Comparison of ENCODE assay signal across 21 cellular contexts in the genomic region with DNA sequence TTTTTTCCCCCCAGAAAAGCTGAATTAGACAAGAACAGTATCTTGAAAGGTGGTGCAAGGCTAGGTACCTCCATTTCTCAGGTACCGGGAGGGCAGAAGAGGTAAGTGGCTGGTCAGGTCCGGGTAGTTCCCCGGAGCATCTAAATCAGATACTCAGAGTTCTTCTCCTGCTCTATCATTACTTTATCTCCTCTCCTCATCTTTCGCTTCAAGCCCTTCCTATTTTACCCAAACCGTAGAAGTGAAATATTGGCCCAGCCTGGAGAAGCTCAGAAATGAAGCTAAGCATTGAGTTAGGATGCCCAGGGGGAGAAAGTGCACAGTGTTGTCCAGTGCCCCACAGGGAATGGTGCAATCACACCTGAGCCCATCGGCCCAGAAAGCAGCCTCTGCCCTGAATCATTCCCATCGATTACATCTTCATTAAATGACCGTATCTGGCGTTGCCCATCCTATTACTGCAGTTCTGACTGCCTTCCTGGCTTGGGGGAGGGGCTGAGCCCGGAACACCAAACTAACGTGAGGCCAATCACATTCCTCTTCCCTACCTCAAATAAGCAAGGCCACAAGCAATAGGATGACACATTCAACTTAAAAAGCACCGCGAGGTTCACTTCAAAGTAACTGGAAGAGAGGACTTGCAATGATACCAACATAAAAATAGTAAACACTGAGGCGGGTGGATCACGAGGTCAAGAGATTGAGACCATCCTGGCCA.
DNase-seq lines count a peak whose midpoint lies in the region; ATAC-seq and TF ChIP-seq lines count a peak whose summit lies in the region.
"Had no signal": no experiment of that assay in that cellular context is flagged by ENCODE, and none has a peak within 500 bp of the region (broad histone marks: within the 10 kb centered on the region; RNA-seq: fewer than 3 reads in every experiment).

No MANE protein-coding gene starts in this region.

- no peaks in the 10 kb centered on the region for H3K9me2 ChIP-seq in GM23338 (ENCODE audit: insufficient read depth)

- peaks cover 34% of the 10 kb centered on the region for H3K36me3 Mint-ChIP-seq in GM23338 (ENCODE audit: low read depth)
- no peaks in the 10 kb centered on the region for H3K36me3 Mint-ChIP-seq in stimulated activated effector memory CD8-positive, alpha-beta T cell treated with anti-CD3 and anti-CD28 coated beads, Interleukin-12 subunit alpha, Interleukin-12 subunit beta, amount 100 ng/mL, for 72 hours
- H3K36me3 Mint-ChIP-seq: activated naive CD8-positive, alpha-beta T cell treated with anti-CD3 and anti-CD28 coated beads, Interleukin-2, amount 10 ng/mL, durations not matched to agents 7 days and 5 days; CD14-positive monocyte had no signal

- H3K4me1 Mint-ChIP-seq in GM23338 = peaks cover 54% of the 10 kb centered on the region
- H3K4me1 Mint-ChIP-seq in stimulated activated effector memory CD8-positive, alpha-beta T cell treated with anti-CD3 and anti-CD28 coated beads, Interleukin-12 subunit alpha, Interleukin-12 subunit beta, amount 100 ng/mL, for 72 hours = peaks cover 17% of the 10 kb centered on the region

- no peaks in the 10 kb centered on the region for H3K27me3 ChIP-seq in GM23338 (ENCODE audit: insufficient read depth)
- H3K27me3 ChIP-seq: colonic mucosa had no signal

- no peak for DNase-seq in GM23338 (ENCODE audit: low spot score)
- DNase-seq in astrocyte of the cerebellum (ENCODE audit: low read depth) = no peak
- DNase-seq in kidney tubule cell (ENCODE audit: low spot score) = peak; percentile 20
- no peak for DNase-seq in skeletal muscle cell (ENCODE audit: low read depth)
- DNase-seq in stimulated activated naive CD4-positive, alpha-beta T cell treated with Interleukin-2 at 50 U/mL for 16 hours (lab: John Stamatoyannopoulos, UW) = no peak
- DNase-seq in G401 (ENCODE audit: low spot score) = no peak
- no peak for DNase-seq in stimulated activated effector memory CD8-positive, alpha-beta T cell treated with anti-CD3 and anti-CD28 coated beads, Interleukin-12 subunit alpha, Interleukin-12 subunit beta, amount 100 ng/mL, for 72 hours (ENCODE audit: low spot score in 2 of 2)
- DNase-seq: activated CD8-positive, alpha-beta T cell treated with anti-CD3 and anti-CD28 coated beads for 36 hours; activated effector memory CD4-positive, alpha-beta T cell treated with anti-CD3 and anti-CD28 coated beads, Interleukin-2, amount 50 U/mL, for 16 hours; activated naive CD8-positive, alpha-beta T cell treated with anti-CD3 and anti-CD28 coated beads, Interleukin-2, amount 10 ng/mL, durations not matched to agents 7 days and 5 days; colonic mucosa; lower lobe of right lung; NCI-H1092 treated with DMSO at 0.1 percent for 48 hours; NCI-H2029; NCI-H226; NCI-H748 treated with DMSO at 0.1 percent for 48 hours; stimulated activated CD4-positive, alpha-beta T cell treated with anti-CD3 and anti-CD28 coated beads, Interleukin-2, amount 100 ng/mL, for 24 hours had no signal

- no peak for TF ChIP-seq CTCF in GM23338 (conservative IDR thresholded peaks at IDR 0.05; ENCODE audit: low read depth in 2 of 2)
- TF ChIP-seq CTCF in astrocyte of the cerebellum (IDR thresholded peaks at IDR 0.05; ENCODE audit: low read depth, low read length, missing control alignments) = no peak

- peak overlapping the region; percentile 32; the same call in 1 of the 2 replicates for H3K27ac ChIP-seq in GM23338 (ENCODE audit: low read depth)
- H3K27ac ChIP-seq: colonic mucosa, lower lobe of right lung had no signal

- H3K27me3 Mint-ChIP-seq in GM23338 (ENCODE audit: insufficient read depth, low read depth, poor library complexity) = peaks cover 11% of the 10 kb centered on the region

- ATAC-seq in GM23338 = no peak
- no peak for ATAC-seq in stimulated activated effector memory CD8-positive, alpha-beta T cell treated with anti-CD3 and anti-CD28 coated beads, Interleukin-12 subunit alpha, Interleukin-12 subunit beta, amount 100 ng/mL, for 72 hours
- ATAC-seq: activated CD8-positive, alpha-beta T cell treated with anti-CD3 and anti-CD28 coated beads for 36 hours; HCT116; lower lobe of right lung had no signal

- H3K4me2 ChIP-seq in GM23338 = no peak overlapping the region
- H3K4me2 ChIP-seq: smooth muscle cell had no signal

- H3K36me3 ChIP-seq in GM23338 (ENCODE audit: insufficient read depth) = no peaks in the 10 kb centered on the region
- H3K36me3 ChIP-seq: colonic mucosa had no signal

- H3K9me3 Mint-ChIP-seq in GM23338 = no peaks in the 10 kb centered on the region
- H3K9me3 Mint-ChIP-seq in stimulated activated effector memory CD8-positive, alpha-beta T cell treated with anti-CD3 and anti-CD28 coated beads, Interleukin-12 subunit alpha, Interleukin-12 subunit beta, amount 100 ng/mL, for 72 hours = no peaks in the 10 kb centered on the region
- H3K9me3 Mint-ChIP-seq: activated CD8-positive, alpha-beta T cell treated with anti-CD3 and anti-CD28 coated beads for 36 hours; activated naive CD8-positive, alpha-beta T cell treated with anti-CD3 and anti-CD28 coated beads, Interleukin-2, amount 10 ng/mL, durations not matched to agents 7 days and 5 days; CD14-positive monocyte; T-helper 2 cell treated with Interferon-gamma antibody and Interleukin-4, amounts not matched to agents 5 μg/mL and 100 μg/mL, for 36 hours had no signal

- H3K27ac Mint-ChIP-seq in GM23338 = no peak overlapping the region
- H3K27ac Mint-ChIP-seq in stimulated activated effector memory CD8-positive, alpha-beta T cell treated with anti-CD3 and anti-CD28 coated beads, Interleukin-12 subunit alpha, Interleukin-12 subunit beta, amount 100 ng/mL, for 72 hours = no peak overlapping the region
- H3K27ac Mint-ChIP-seq: activated CD8-positive, alpha-beta T cell treated with anti-CD3 and anti-CD28 coated beads for 36 hours; activated naive CD8-positive, alpha-beta T cell treated with anti-CD3 and anti-CD28 coated beads, Interleukin-2, amount 10 ng/mL, durations not matched to agents 7 days and 5 days; T-helper 2 cell treated with Interferon-gamma antibody and Interleukin-4, amounts not matched to agents 5 μg/mL and 100 μg/mL, for 36 hours had no signal

- H3K4me1 ChIP-seq in GM23338 (ENCODE audit: insufficient read depth) = peaks cover 31% of the 10 kb centered on the region

- H3K4me3 ChIP-seq in GM23338 (no peak overlapping the region), astrocyte of the cerebellum (ENCODE audit: low read depth, low read length) (peak overlapping the region; percentile 88), skeletal muscle cell (ENCODE audit: low read depth, low read length) (peak overlapping the region; percentile 4)
- H3K4me3 ChIP-seq: colonic mucosa, lower lobe of right lung, smooth muscle cell had no signal

- H3K4me3 Mint-ChIP-seq in GM23338 = no peak overlapping the region; the same call in 2 of the 3 replicates
- no peak overlapping the region for H3K4me3 Mint-ChIP-seq in stimulated activated effector memory CD8-positive, alpha-beta T cell treated with anti-CD3 and anti-CD28 coated beads, Interleukin-12 subunit alpha, Interleukin-12 subunit beta, amount 100 ng/mL, for 72 hours
- H3K4me3 Mint-ChIP-seq: activated CD8-positive, alpha-beta T cell treated with anti-CD3 and anti-CD28 coated beads for 36 hours; activated naive CD8-positive, alpha-beta T cell treated with anti-CD3 and anti-CD28 coated beads, Interleukin-2, amount 10 ng/mL, durations not matched to agents 7 days and 5 days; T-helper 2 cell treated with Interferon-gamma antibody and Interleukin-4, amounts not matched to agents 5 μg/mL and 100 μg/mL, for 36 hours had no signal

- no peaks in the 10 kb centered on the region for H4K20me1 ChIP-seq in GM23338 (replicated peaks; ENCODE audit: insufficient read depth)

- no peaks in the 10 kb centered on the region for H3K79me2 ChIP-seq in GM23338 (replicated peaks; ENCODE audit: insufficient read depth)

- no peak overlapping the region for H2AFZ ChIP-seq in GM23338

- no peaks in the 10 kb centered on the region for H3F3A ChIP-seq in GM23338 (replicated peaks; ENCODE audit: low read depth)

- in situ Hi-C loops in astrocyte of the cerebellum (cut with HindIII; ENCODE audit: low sequenced_read_pairs) = no loop called here
- in situ Hi-C loops in G401 (cut with HindIII; ENCODE audit: low sequenced_read_pairs) = no loop called here

TF ChIP-seq in GM23338, 12 proteins besides CTCF, POLR2A, EP300 and RAD21 (continues in another document):
- TF ChIP-seq ZNF331 (CRISPR knock-in tag; IDR thresholded peaks at IDR 0.05; ENCODE audit: low read depth) (no peak), POLR2AphosphoS5 (IDR thresholded peaks at IDR 0.05; ENCODE audit: low read depth) (no peak), STAT1 (IDR thresholded peaks at IDR 0.05; ENCODE audit: unreplicated experiment) (no peak), JUNB (IDR thresholded peaks at IDR 0.05; ENCODE audit: unreplicated experiment) (no peak), CREB1 (CRISPR knock-in tag; IDR thresholded peaks at IDR 0.05; ENCODE audit: low read depth) (no peak), EZH2 (IDR thresholded peaks at IDR 0.05; ENCODE audit: low read depth, unreplicated experiment) (no peak), EZH2phosphoT487 (IDR thresholded peaks at IDR 0.05; ENCODE audit: unreplicated experiment) (no peak)
